In genomic region chr17:20206068-20206467, GRCh38 we compare ENCODE assay signal across 1 cellular context.
TF ChIP-seq lines count a peak whose summit lies in the region.

No MANE protein-coding gene starts in this region.

TF ChIP-seq in SK-N-SH, 30 proteins besides CTCF, POLR2A, EP300 and RAD21 (continued from another document):
- no peak for TF ChIP-seq FOXJ3 (CRISPR knock-in tag; IDR thresholded peaks at IDR 0.05)
- no peak for TF ChIP-seq NRF1 (IDR thresholded peaks at IDR 0.05; ENCODE audit: low read depth, low read length)
